Comparison of ENCODE assay signal across 8 cellular contexts in genomic region chr3:43691120-43692002, GRCh38. TPM values are rescaled to one million over a fixed set of nuclear protein-coding genes. Genes with fewer than 3 reads are reported as not detected.
A peak's percentile ranks its signal among the peaks of the same experiment; 100 is the strongest.
DNase-seq lines count a peak whose midpoint lies in the region; ATAC-seq and TF ChIP-seq lines count a peak whose summit lies in the region.

No MANE protein-coding gene starts in this region.

- peaks cover 2% of the 10 kb centered on the region for H3K27me3 Mint-ChIP-seq in activated T-helper 1 cell treated with anti-CD3 and anti-CD28 coated beads, Interleukin-12 subunit alpha, Interleukin-12 subunit beta, Interleukin-2, Interleukin-4 antibody, amounts not matched to agents 30 ng/mL and 10 ng/mL and 1 ng/mL, durations not matched to agents 14 hours and 24 hours and 36 hours (ENCODE audit: insufficient read depth)
- H3K27me3 Mint-ChIP-seq in natural killer cell treated with Interleukin-12 subunit alpha and Interleukin-12 subunit beta and Interleukin-15 and Interleukin-18, amount 100 ng/mL, for 72 hours, result no peaks in the 10 kb centered on the region

- H3K36me3 Mint-ChIP-seq in activated T-helper 1 cell treated with anti-CD3 and anti-CD28 coated beads, Interleukin-12 subunit alpha, Interleukin-12 subunit beta, Interleukin-2, Interleukin-4 antibody, amounts not matched to agents 30 ng/mL and 10 ng/mL and 1 ng/mL, durations not matched to agents 14 hours and 24 hours and 36 hours (ENCODE audit: low read depth), result peaks cover 5% of the 10 kb centered on the region
- peaks cover 7% of the 10 kb centered on the region for H3K36me3 Mint-ChIP-seq in natural killer cell treated with Interleukin-12 subunit alpha and Interleukin-12 subunit beta and Interleukin-15 and Interleukin-18, amount 100 ng/mL, for 72 hours

- H3K4me1 Mint-ChIP-seq in activated T-helper 1 cell treated with anti-CD3 and anti-CD28 coated beads, Interleukin-12 subunit alpha, Interleukin-12 subunit beta, Interleukin-2, Interleukin-4 antibody, amounts not matched to agents 30 ng/mL and 10 ng/mL and 1 ng/mL, durations not matched to agents 14 hours and 24 hours and 36 hours (ENCODE audit: low read depth), result peaks cover 47% of the 10 kb centered on the region
- H3K4me1 Mint-ChIP-seq in natural killer cell treated with Interleukin-12 subunit alpha and Interleukin-12 subunit beta and Interleukin-15 and Interleukin-18, amount 100 ng/mL, for 72 hours (ENCODE audit: low read depth in 2 of 2), result peaks cover 40 to 47% of the 10 kb centered on the region in 2 donors

- H3K4me3 Mint-ChIP-seq in activated T-helper 1 cell treated with anti-CD3 and anti-CD28 coated beads, Interleukin-12 subunit alpha, Interleukin-12 subunit beta, Interleukin-2, Interleukin-4 antibody, amounts not matched to agents 30 ng/mL and 10 ng/mL and 1 ng/mL, durations not matched to agents 14 hours and 24 hours and 36 hours, result peak overlapping the region; percentile 92
- peak overlapping the region; percentile 97 for H3K4me3 Mint-ChIP-seq in natural killer cell treated with Interleukin-12 subunit alpha and Interleukin-12 subunit beta and Interleukin-15 and Interleukin-18, amount 100 ng/mL, for 72 hours

- H3K4me3 ChIP-seq in fibroblast of pulmonary artery (replicated peaks; ENCODE audit: low read depth, low read length), result peak overlapping the region; percentile 66

- H3K27ac Mint-ChIP-seq in activated T-helper 1 cell treated with anti-CD3 and anti-CD28 coated beads, Interleukin-12 subunit alpha, Interleukin-12 subunit beta, Interleukin-2, Interleukin-4 antibody, amounts not matched to agents 30 ng/mL and 10 ng/mL and 1 ng/mL, durations not matched to agents 14 hours and 24 hours and 36 hours, result peak overlapping the region; percentile 71
- peak overlapping the region; percentile 85 to 91 for H3K27ac Mint-ChIP-seq in natural killer cell treated with Interleukin-12 subunit alpha and Interleukin-12 subunit beta and Interleukin-15 and Interleukin-18, amount 100 ng/mL, for 72 hours

- ATAC-seq in GM18520 (IDR thresholded peaks at IDR 0.05; ENCODE audit: unreplicated experiment) (peak; percentile 11), HG03066 (IDR thresholded peaks at IDR 0.05; ENCODE audit: low read depth, unreplicated experiment) (peak; percentile 40)
- ATAC-seq in natural killer cell treated with Interleukin-12 subunit alpha and Interleukin-12 subunit beta and Interleukin-15 and Interleukin-18, amount 100 ng/mL, for 72 hours, result peak; percentile 51 to 52

- no peaks in the 10 kb centered on the region for H3K9me3 Mint-ChIP-seq in activated T-helper 1 cell treated with anti-CD3 and anti-CD28 coated beads, Interleukin-12 subunit alpha, Interleukin-12 subunit beta, Interleukin-2, Interleukin-4 antibody, amounts not matched to agents 30 ng/mL and 10 ng/mL and 1 ng/mL, durations not matched to agents 14 hours and 24 hours and 36 hours
- H3K9me3 Mint-ChIP-seq in natural killer cell treated with Interleukin-12 subunit alpha and Interleukin-12 subunit beta and Interleukin-15 and Interleukin-18, amount 100 ng/mL, for 72 hours, result no peaks in the 10 kb centered on the region

- DNase-seq in A172 (ENCODE audit: low spot score) (peak; percentile 33), NCI-H82 (lab: John Stamatoyannopoulos, UW) (peak; percentile 79), fibroblast of pulmonary artery (ENCODE audit: low read depth) (peak; percentile 31), stromal cell of bone marrow (ENCODE audit: low read depth) (peak; percentile 12)
- peak; percentile 27 for DNase-seq in activated T-helper 1 cell treated with anti-CD3 and anti-CD28 coated beads, Interleukin-12 subunit alpha, Interleukin-12 subunit beta, Interleukin-2, Interleukin-4 antibody, amounts not matched to agents 30 ng/mL and 10 ng/mL and 1 ng/mL, durations not matched to agents 14 hours and 24 hours and 36 hours (ENCODE audit: low spot score)
- DNase-seq in natural killer cell treated with Interleukin-12 subunit alpha and Interleukin-12 subunit beta and Interleukin-15 and Interleukin-18, amount 100 ng/mL, for 72 hours (ENCODE audit: low spot score), result peak; percentile 69

- no peak for TF ChIP-seq CTCF in fibroblast of pulmonary artery (IDR thresholded peaks at IDR 0.05; ENCODE audit: low read length, missing control alignments)

- intact Hi-C loops in activated T-helper 1 cell treated with anti-CD3 and anti-CD28 coated beads, Interleukin-12 subunit alpha, Interleukin-12 subunit beta, Interleukin-2, Interleukin-4 antibody, amounts not matched to agents 30 ng/mL and 10 ng/mL and 1 ng/mL, durations not matched to agents 14 hours and 24 hours and 36 hours (cut with micrococcal nuclease), result loop anchor here (2.0 to 10.0 kb wide), 9 partner anchors 63 to 1173 kb away; partner anchors contain the start of genes HIGD1A, KIAA1143, KIF15 and POMGNT2

RNA-seq across cellular contexts. Expression of gene ABHD5, which starts 0.6 kb away (rescaled TPM):
- total RNA-seq in A172 (2014; rRNA removed; shearing (Covaris generic)), result 21.8 and 32.1 TPM in 2 replicates
- total RNA-seq in activated T-helper 1 cell treated with anti-CD3 and anti-CD28 coated beads, Interleukin-12 subunit alpha, Interleukin-12 subunit beta, Interleukin-2, Interleukin-4 antibody, amounts not matched to agents 30 ng/mL and 10 ng/mL and 1 ng/mL, durations not matched to agents 14 hours and 24 hours and 36 hours, result 20.2 and 20.4 TPM in 2 replicates
- total RNA-seq in natural killer cell treated with Interleukin-12 subunit alpha and Interleukin-12 subunit beta and Interleukin-15 and Interleukin-18, amount 100 ng/mL, for 72 hours, result 10 to 100 TPM; 28.6 to 48.5 TPM

Comparison
In these comparisons a context has a peak if more than half of its experiments do, and no peak if none do; other contexts are left out.
1. Peak in every context shown above with its lines: DNase-seq, ATAC-seq and H3K4me3 ChIP-seq.
2. DNase-seq: peak in every context shown above with its lines; median percentile 79 in NCI-H82; 69 in natural killer cell treated with Interleukin-12 subunit alpha and Interleukin-12 subunit beta and Interleukin-15 and Interleukin-18, amount 100 ng/mL, for 72 hours; 33 in A172; 31 in fibroblast of pulmonary artery; 27 in activated T-helper 1 cell treated with anti-CD3 and anti-CD28 coated beads, Interleukin-12 subunit alpha, Interleukin-12 subunit beta, Interleukin-2, Interleukin-4 antibody, amounts not matched to agents 30 ng/mL and 10 ng/mL and 1 ng/mL, durations not matched to agents 14 hours and 24 hours and 36 hours; 12 in stromal cell of bone marrow.